In genomic region chr3:184148065-184148464, GRCh38 we compare ENCODE assay signal across 30 cellular contexts. TPM values are rescaled to one million over a fixed set of nuclear protein-coding genes. Genes with fewer than 3 reads are reported as not detected.
"Had no signal": no experiment of that assay in that cellular context is flagged by ENCODE, and none has a peak within 500 bp of the region (broad histone marks: within the 10 kb centered on the region; RNA-seq: fewer than 3 reads in every experiment).

No MANE protein-coding gene starts in this region.

- H3K4me1 ChIP-seq: pancreas, testis, thyroid gland, upper lobe of left lung had no signal

- H3K27ac Mint-ChIP-seq: mesothelial cell of epicardium; natural killer cell treated with Interleukin-12 subunit alpha and Interleukin-12 subunit beta and Interleukin-15 and Interleukin-18, amount 100 ng/mL, for 72 hours; stimulated activated naive B cell treated with anti-CD40 and anti-IgM and Interleukin-4, amounts not matched to agents 10 μg/mL and 1 μg/mL and 100 μg/mL, for 72 hours had no signal

- H3K27me3 Mint-ChIP-seq: naive thymus-derived CD4-positive, alpha-beta T cell; natural killer cell treated with Interleukin-12 subunit alpha and Interleukin-12 subunit beta and Interleukin-15 and Interleukin-18, amount 100 ng/mL, for 72 hours; stimulated activated naive B cell treated with anti-CD40 and anti-IgM and Interleukin-4, amounts not matched to agents 10 μg/mL and 1 μg/mL and 100 μg/mL, for 72 hours had no signal

- H3K4me3 Mint-ChIP-seq: mesothelial cell of epicardium; naive thymus-derived CD4-positive, alpha-beta T cell; natural killer cell treated with Interleukin-12 subunit alpha and Interleukin-12 subunit beta and Interleukin-15 and Interleukin-18, amount 100 ng/mL, for 72 hours; neural crest cell; stimulated activated naive B cell treated with anti-CD40 and anti-IgM and Interleukin-4, amounts not matched to agents 10 μg/mL and 1 μg/mL and 100 μg/mL, for 72 hours had no signal

- H3K9me3 Mint-ChIP-seq: mesothelial cell of epicardium; naive thymus-derived CD4-positive, alpha-beta T cell; natural killer cell treated with Interleukin-12 subunit alpha and Interleukin-12 subunit beta and Interleukin-15 and Interleukin-18, amount 100 ng/mL, for 72 hours; neural crest cell; stimulated activated naive B cell treated with anti-CD40 and anti-IgM and Interleukin-4, amounts not matched to agents 10 μg/mL and 1 μg/mL and 100 μg/mL, for 72 hours had no signal

- H3K4me3 ChIP-seq: left ventricle myocardium inferior, lung, pancreas, prostate gland, skin epidermis, stomach, testis, thyroid gland, transverse colon, upper lobe of left lung had no signal

- H3K9me3 ChIP-seq: left ventricle myocardium inferior, pancreas, prostate gland, stomach, testis, thyroid gland, transverse colon, upper lobe of left lung had no signal

- ATAC-seq: naive thymus-derived CD4-positive, alpha-beta T cell; natural killer cell treated with Interleukin-12 subunit alpha and Interleukin-12 subunit beta and Interleukin-15 and Interleukin-18, amount 100 ng/mL, for 72 hours; pancreas; right cardiac atrium; sciatic nerve; stimulated activated naive B cell treated with anti-CD40 and anti-IgM and Interleukin-4, amounts not matched to agents 10 μg/mL and 1 μg/mL and 100 μg/mL, for 72 hours; stimulated activated naive CD8-positive, alpha-beta T cell treated with anti-CD3 and anti-CD28 coated beads, Interleukin-15, Interleukin-2, amounts not matched to agents 100 U/mL and 50 U/mL, for 24 hours had no signal

- DNase-seq: hippocampal formation; kidney; left ventricle myocardium inferior; mesendoderm; naive thymus-derived CD4-positive, alpha-beta T cell; nucleus accumbens; pancreas; retina; right cardiac atrium; stimulated activated CD4-positive, alpha-beta T cell treated with anti-CD3 and anti-CD28 coated beads, Interleukin-12 subunit alpha, Interleukin-12 subunit beta, amount 100 ng/mL, for 4 hours; stimulated activated CD4-positive, alpha-beta T cell treated with anti-CD3 and anti-CD28 coated beads, Interleukin-15, amount 100 ng/mL, for 24 hours; stimulated activated CD4-positive, alpha-beta T cell treated with anti-CD3 and anti-CD28 coated beads, Interleukin-2, amount 100 ng/mL, for 24 hours; stimulated activated CD4-positive, alpha-beta T cell treated with anti-CD3 and anti-CD28 coated beads, Interleukin-4, amount 100 ng/mL, for 1 hour; stimulated activated naive B cell treated with anti-CD40 and anti-IgM and Interleukin-4, amounts not matched to agents 10 μg/mL and 1 μg/mL and 100 μg/mL, for 72 hours; stimulated activated naive CD8-positive, alpha-beta T cell treated with anti-CD3 and anti-CD28 coated beads, Interleukin-15, Interleukin-2, amounts not matched to agents 100 U/mL and 50 U/mL, for 24 hours; stomach; testis; thyroid gland; transverse colon; upper lobe of left lung had no signal

- H3K36me3 Mint-ChIP-seq: mesothelial cell of epicardium; natural killer cell treated with Interleukin-12 subunit alpha and Interleukin-12 subunit beta and Interleukin-15 and Interleukin-18, amount 100 ng/mL, for 72 hours had no signal

- H3K27ac ChIP-seq: left ventricle myocardium inferior, pancreas, prostate gland, skin epidermis, stomach, testis, thyroid gland, transverse colon, upper lobe of left lung had no signal

RNA-seq across cellular contexts. Expression of gene HTR3E, which starts 51.2 kb away (rescaled TPM):
- total RNA-seq: kidney; left ventricle myocardium inferior; lower leg skin; lung; mesothelial cell of epicardium; mononuclear cell; naive thymus-derived CD4-positive, alpha-beta T cell; natural killer cell treated with Interleukin-12 subunit alpha and Interleukin-12 subunit beta and Interleukin-15 and Interleukin-18, amount 100 ng/mL, for 72 hours; neural crest cell; osteoblast; prostate gland; right cardiac atrium; sciatic nerve; stomach; thyroid gland; upper lobe of left lung had no signal
